Comparison of ENCODE assay signal across 12 cellular contexts in the genomic region with DNA sequence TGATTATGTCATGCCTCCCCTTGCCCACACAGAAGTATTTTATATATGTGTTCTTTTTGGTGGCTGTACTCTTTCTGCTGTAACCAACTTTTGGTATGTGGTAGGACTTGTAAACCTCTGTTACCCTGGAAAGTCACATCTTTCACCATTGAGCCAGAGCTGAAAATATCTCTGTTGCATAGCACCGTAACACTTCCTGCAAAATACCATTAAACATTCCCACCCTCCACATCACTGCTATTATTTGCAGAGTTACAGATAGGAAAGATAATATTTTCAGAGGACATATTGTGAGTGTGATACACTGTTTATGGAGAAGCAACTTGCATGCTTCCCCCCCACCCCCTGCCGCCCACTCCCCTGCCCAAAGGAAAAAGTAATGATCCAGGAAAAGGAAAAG. TPM values are rescaled to one million over a fixed set of nuclear protein-coding genes. Genes with fewer than 3 reads are reported as not detected.
DNase-seq lines count a peak whose midpoint lies in the region; ATAC-seq, FAIRE-seq and TF ChIP-seq lines count a peak whose summit lies in the region.
"Had no signal": no experiment of that assay in that cellular context is flagged by ENCODE, and none has a peak within 500 bp of the region (broad histone marks: within the 10 kb centered on the region; RNA-seq: fewer than 3 reads in every experiment).

No MANE protein-coding gene starts in this region.

- H2AFZ ChIP-seq in SK-N-SH (ENCODE audit: low read depth): no peak overlapping the region
- no peak overlapping the region for H2AFZ ChIP-seq in astrocyte (ENCODE audit: low read depth, low read length)
- no peak overlapping the region for H2AFZ ChIP-seq in hepatocyte

- H3K27me3 Mint-ChIP-seq in astrocyte (ENCODE audit: low read depth, unreplicated experiment): no peaks in the 10 kb centered on the region
- H3K27me3 Mint-ChIP-seq in stimulated activated naive CD8-positive, alpha-beta T cell treated with anti-CD3 and anti-CD28 coated beads, Interleukin-15, amount 100 ng/mL, for 72 hours: no peaks in the 10 kb centered on the region
- H3K27me3 Mint-ChIP-seq: IgD-negative memory B cell had no signal

- H3K9me3 ChIP-seq in SK-N-SH (no peaks in the 10 kb centered on the region), astrocyte (ENCODE audit: insufficient read depth, low read depth, low read length) (no peaks in the 10 kb centered on the region), hepatocyte (ENCODE audit: low read depth) (no peaks in the 10 kb centered on the region), colonic mucosa (no peaks in the 10 kb centered on the region)

- H3K36me3 ChIP-seq in SK-N-SH (replicated peaks in 1 of 2; ENCODE audit: control insufficient read depth in 1 of 2, insufficient read depth in 2 of 2, low read length in 1 of 2) (peaks cover 5 to 18% of the 10 kb centered on the region in 2 experiments), astrocyte (ENCODE audit: insufficient read depth, low read length) (peaks cover 3% of the 10 kb centered on the region), hepatocyte (replicated peaks; ENCODE audit: insufficient read depth, low read depth) (no peaks in the 10 kb centered on the region), colonic mucosa (no peaks in the 10 kb centered on the region)

- no peak for DNase-seq in SK-N-SH
- peak; percentile 69 for DNase-seq in astrocyte (ENCODE audit: low read depth)
- no peak for DNase-seq in hepatocyte (ENCODE audit: low spot score)
- DNase-seq in stimulated activated naive CD8-positive, alpha-beta T cell treated with anti-CD3 and anti-CD28 coated beads, Interleukin-15, amount 100 ng/mL, for 72 hours: no peak
- no peak for DNase-seq in DMS79 (lab: John Stamatoyannopoulos, UW)
- no peak for DNase-seq in colonic mucosa
- no peak for DNase-seq in stimulated activated CD4-positive, alpha-beta T cell treated with anti-CD3 and anti-CD28 coated beads, Interleukin-12 subunit alpha, Interleukin-12 subunit beta, amount 100 ng/mL, for 4 hours
- DNase-seq: NCI-H2171 treated with DMSO at 0.1 percent for 48 hours, occipital lobe had no signal

- H3K27ac ChIP-seq in SK-N-SH (ENCODE audit: low read depth in 2 of 2, low read length in 1 of 2): peak overlapping the region in 1 of 2 experiments; percentile 53; a peak in 2 of 4 replicates
- peak overlapping the region; percentile 44 for H3K27ac ChIP-seq in astrocyte (ENCODE audit: low read depth, low read length)
- H3K27ac ChIP-seq in hepatocyte: peak overlapping the region; percentile 74
- H3K27ac ChIP-seq in colonic mucosa: no peak overlapping the region

- CTCF ChIA-PET in SK-N-SH (lab: Yijun Ruan, JAX): interaction anchor here (0.9 to 1.3 kb wide), 2 partner anchors 10 to 41 kb away, joined by 3 to 4 read pairs; no protein-coding TSS in a partner anchor

- peaks cover 7% of the 10 kb centered on the region for H3K36me3 Mint-ChIP-seq in astrocyte (ENCODE audit: low read depth, unreplicated experiment)

- H3K4me1 Mint-ChIP-seq in astrocyte (ENCODE audit: low read depth, unreplicated experiment): peaks cover 40% of the 10 kb centered on the region
- peaks cover 86% of the 10 kb centered on the region for H3K4me1 Mint-ChIP-seq in stimulated activated naive CD8-positive, alpha-beta T cell treated with anti-CD3 and anti-CD28 coated beads, Interleukin-15, amount 100 ng/mL, for 72 hours

- H3K9me3 Mint-ChIP-seq in astrocyte (ENCODE audit: unreplicated experiment): no peaks in the 10 kb centered on the region
- peaks cover 0 to 4% of the 10 kb centered on the region in 2 donors for H3K9me3 Mint-ChIP-seq in stimulated activated naive CD8-positive, alpha-beta T cell treated with anti-CD3 and anti-CD28 coated beads, Interleukin-15, amount 100 ng/mL, for 72 hours
- H3K9me3 Mint-ChIP-seq: IgD-negative memory B cell had no signal

- H3K79me2 ChIP-seq in SK-N-SH (ENCODE audit: insufficient read depth) (peaks cover 73% of the 10 kb centered on the region), astrocyte (ENCODE audit: insufficient read depth, low read length) (peaks cover 87% of the 10 kb centered on the region), hepatocyte (peaks cover 90% of the 10 kb centered on the region)

- H3K4me2 ChIP-seq in SK-N-SH: no peak overlapping the region
- H3K4me2 ChIP-seq in astrocyte (ENCODE audit: low read length): peak overlapping the region; percentile 9
- H3K4me2 ChIP-seq in hepatocyte: no peak overlapping the region

- peaks cover 38% of the 10 kb centered on the region for H4K20me1 ChIP-seq in SK-N-SH (ENCODE audit: insufficient read depth)
- H4K20me1 ChIP-seq in astrocyte (ENCODE audit: insufficient read depth, low read length): peaks cover 82% of the 10 kb centered on the region
- no peaks in the 10 kb centered on the region for H4K20me1 ChIP-seq in hepatocyte (ENCODE audit: insufficient read depth, poor library complexity, severe bottlenecking)

- TF ChIP-seq RAD21 in SK-N-SH (IDR thresholded peaks at IDR 0.05; ENCODE audit: low read length): no peak

- peak; percentile 26 for FAIRE-seq in astrocyte (lab: Jason Lieb, UNC)
- FAIRE-seq: A204.1 had no signal

- H3K27ac Mint-ChIP-seq in astrocyte (ENCODE audit: unreplicated experiment): peak overlapping the region; percentile 95
- H3K27ac Mint-ChIP-seq in stimulated activated naive CD8-positive, alpha-beta T cell treated with anti-CD3 and anti-CD28 coated beads, Interleukin-15, amount 100 ng/mL, for 72 hours: no peak overlapping the region

- H3K9me2 ChIP-seq in SK-N-SH (no peaks in the 10 kb centered on the region), hepatocyte (replicated peaks; ENCODE audit: insufficient read depth) (no peaks in the 10 kb centered on the region)

- H3K27me3 ChIP-seq in SK-N-SH (ENCODE audit: insufficient read depth) (no peaks in the 10 kb centered on the region), astrocyte (ENCODE audit: insufficient read depth, low read length) (no peaks in the 10 kb centered on the region), hepatocyte (no peaks in the 10 kb centered on the region), colonic mucosa (no peaks in the 10 kb centered on the region)

- ATAC-seq in SK-N-SH treated with all-trans-retinoic acid at 6 μM for 48 hours: no peak; the same call in 2 of the 3 replicates
- ATAC-seq in stimulated activated naive CD8-positive, alpha-beta T cell treated with anti-CD3 and anti-CD28 coated beads, Interleukin-15, amount 100 ng/mL, for 72 hours: peak; percentile 62

- no peaks in the 10 kb centered on the region for H3F3A ChIP-seq in SK-N-SH (replicated peaks; ENCODE audit: insufficient read depth)

- POLR2A ChIA-PET in SK-N-SH (lab: Yijun Ruan, JAX): no interaction called here

- H3K4me1 ChIP-seq in SK-N-SH (ENCODE audit: control insufficient read depth in 1 of 2, insufficient read depth in 2 of 2, low read depth in 1 of 2, low read length in 1 of 2) (peaks cover 0 to 4% of the 10 kb centered on the region in 2 experiments; a peak in 1 of 4 replicates), astrocyte (ENCODE audit: insufficient read depth, low read length) (peaks cover 25% of the 10 kb centered on the region), hepatocyte (ENCODE audit: insufficient read depth) (peaks cover 38% of the 10 kb centered on the region), colonic mucosa (peaks cover 16% of the 10 kb centered on the region)

- H3K9ac ChIP-seq in SK-N-SH (peak overlapping the region; percentile 18; the same call in 1 of the 2 replicates), astrocyte (ENCODE audit: low read length) (peak overlapping the region; percentile 41), colonic mucosa (ENCODE audit: low read depth in 2 of 2, low read length in 2 of 2) (no peak overlapping the region)

- TF ChIP-seq CTCF in SK-N-SH (IDR thresholded peaks at IDR 0.05) (no peak), astrocyte (IDR thresholded peaks at IDR 0.05; ENCODE audit: insufficient read depth, low read depth, low read length) (no peak), hepatocyte (IDR thresholded peaks at IDR 0.05; ENCODE audit: poor library complexity) (no peak), colonic mucosa (IDR thresholded peaks at IDR 0.05) (no peak)

- intact Hi-C loops in colonic mucosa (cut with DNase I): no loop called here

- WGBS in SK-N-SH (ENCODE audit: low lambda C conversion rate): 92% methylated on average over 2 of the region's 2 CpGs
- 89% methylated on average over 2 of the region's 2 CpGs for WGBS in hepatocyte (ENCODE audit: low lambda C conversion rate, missing lambda C conversion rate)

- H3K4me3 ChIP-seq in SK-N-SH (ENCODE audit: low read depth in 2 of 2, low read length in 1 of 2) (no peak overlapping the region), astrocyte (ENCODE audit: insufficient read depth, low read depth, low read length) (no peak overlapping the region), hepatocyte (no peak overlapping the region), colonic mucosa (no peak overlapping the region)

- H3K4me3 Mint-ChIP-seq in astrocyte (ENCODE audit: unreplicated experiment): peak overlapping the region; percentile 34
- peak overlapping the region; percentile 13 to 24 for H3K4me3 Mint-ChIP-seq in stimulated activated naive CD8-positive, alpha-beta T cell treated with anti-CD3 and anti-CD28 coated beads, Interleukin-15, amount 100 ng/mL, for 72 hours
- H3K4me3 Mint-ChIP-seq: IgD-negative memory B cell had no signal

- no peak for TF ChIP-seq EP300 in SK-N-SH (IDR thresholded peaks at IDR 0.05; ENCODE audit: borderline replicate concordance in 1 of 2, low read depth in 1 of 2, low read length in 1 of 2)

TF ChIP-seq in SK-N-SH, 30 proteins besides CTCF, POLR2A, EP300 and RAD21 (continues in another document):
- TF ChIP-seq YY1 (IDR thresholded peaks at IDR 0.05; ENCODE audit: low read depth): no peak
- TF ChIP-seq JUND (IDR thresholded peaks at IDR 0.05): no peak
- TF ChIP-seq RCOR1 (IDR thresholded peaks at IDR 0.05; ENCODE audit: low read length): no peak

TF ChIP-seq in SK-N-SH treated with all-trans-retinoic acid at 6 μM for 48 hours, 23 proteins besides CTCF, POLR2A, EP300 and RAD21 (continues in another document):
- TF ChIP-seq BACH2 (CRISPR knock-in tag; IDR thresholded peaks at IDR 0.05; ENCODE audit: borderline replicate concordance): no peak
- TF ChIP-seq ZNF70 (CRISPR knock-in tag; IDR thresholded peaks at IDR 0.05): no peak
- TF ChIP-seq TCF4 (CRISPR knock-in tag; IDR thresholded peaks at IDR 0.05; ENCODE audit: borderline replicate concordance): no peak
- no peak for TF ChIP-seq ZFP3 (CRISPR knock-in tag; IDR thresholded peaks at IDR 0.05)
- TF ChIP-seq ARNTL (CRISPR knock-in tag; IDR thresholded peaks at IDR 0.05; ENCODE audit: borderline replicate concordance, low read depth): no peak
- TF ChIP-seq ZNF8 (CRISPR knock-in tag; IDR thresholded peaks at IDR 0.05): no peak

RNA-seq across cellular contexts. Expression of a gene that starts 44.8 kb away (rescaled TPM):
- polyA plus RNA-seq in SK-N-SH (2012; rRNA removed) (15.7 and 18.7 TPM in 2 replicates), hepatocyte (37.2 and 38.5 TPM in 2 replicates)
- polyA plus RNA-seq in SK-N-SH (2012; cell fraction: cytosol; rRNA removed): 24.9 and 27.9 TPM in 2 replicates
- 15.2 and 23.1 TPM in 2 replicates for polyA plus RNA-seq in SK-N-SH (2012; cell fraction: nucleus; rRNA removed)
- total RNA-seq in astrocyte (58.6 and 66.6 TPM in 2 replicates), hepatocyte (83.9 and 84.4 TPM in 2 replicates), colonic mucosa (100 to 1,000 TPM in 1 of 2 donors, 10 to 100 TPM in 1; 87.8 to 121 TPM)

Comparison
In these comparisons a context has a peak if more than half of its experiments do, and no peak if none do; other contexts are left out.
1. H3K9ac ChIP-seq: peak in SK-N-SH (single experiment) and astrocyte (single experiment); none in colonic mucosa (0 of 2).